10 cellular contexts compared by ENCODE assay signal in the genomic region with DNA sequence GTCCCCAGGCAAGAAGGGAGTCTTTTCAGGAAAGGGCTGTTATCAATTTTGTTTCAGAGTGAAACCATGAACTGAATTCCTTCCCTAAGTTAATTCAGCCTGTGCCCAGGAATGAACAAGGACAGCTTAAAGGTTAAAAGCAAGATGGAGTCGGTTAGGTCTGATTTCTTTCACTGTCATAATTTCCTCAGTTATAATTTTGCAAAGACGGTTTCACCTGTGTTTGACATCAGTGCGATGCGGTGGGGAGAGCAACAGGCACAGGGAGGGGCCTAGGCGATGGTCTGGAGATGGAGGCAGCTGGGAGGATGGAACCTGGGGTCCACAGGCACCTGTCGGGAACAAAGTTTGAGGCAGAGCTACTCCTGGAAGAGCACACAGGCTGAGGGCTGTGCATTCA. TPM values are rescaled to one million over a fixed set of nuclear protein-coding genes. Genes with fewer than 3 reads are reported as not detected.
DNase-seq lines count a peak whose midpoint lies in the region; ATAC-seq, FAIRE-seq and TF ChIP-seq lines count a peak whose summit lies in the region.
"Had no signal": no experiment of that assay in that cellular context is flagged by ENCODE, and none has a peak within 500 bp of the region (broad histone marks: within the 10 kb centered on the region; RNA-seq: fewer than 3 reads in every experiment).

No MANE protein-coding gene starts in this region.

- H3K23ac ChIP-seq in H1 (ENCODE audit: insufficient read length): no peak overlapping the region

- H4K5ac ChIP-seq in H1 (ENCODE audit: insufficient read length, low read depth, low read length): no peak overlapping the region

- H2AK5ac ChIP-seq in H1 (ENCODE audit: low read depth, low read length): 0 out of 2 replicates have a peak overlapping the region, but pooled peaks have one; percentile 65

- H3K9ac ChIP-seq in NT2/D1 (ENCODE audit: insufficient read length, low read depth) (peak overlapping the region; percentile 94), H1 (replicated peaks in 1 of 4; ENCODE audit: extremely low read depth in 1 of 4, low read depth in 3 of 4, low read length in 3 of 4) (peak overlapping the region in 3 of 4 experiments; percentile 8 to 83 (median 16); a peak in 3 of 7 replicates)

- no peak overlapping the region for H2BK15ac ChIP-seq in H1 (ENCODE audit: low read length)

- TF ChIP-seq RAD21 in H1 (IDR thresholded peaks at IDR 0.05 in 1 of 2, conservative IDR thresholded peaks at IDR 0.05 in 1 of 2; ENCODE audit: low read depth in 2 of 2, low read length in 2 of 2): no peak

- H2BK5ac ChIP-seq in H1 (ENCODE audit: low read depth, low read length): no peak overlapping the region

- H3K23me2 ChIP-seq in H1 (ENCODE audit: low read depth, low read length): peaks cover 3% of the 10 kb centered on the region

- TF ChIP-seq EP300 in H1 (IDR thresholded peaks at IDR 0.05; ENCODE audit: borderline replicate concordance in 1 of 2, low read depth in 2 of 2, low read length in 2 of 2): no peak

- H3K27ac ChIP-seq in CD4-positive, alpha-beta T cell (ENCODE audit: low read depth, low read length): peak overlapping the region; percentile 78
- H3K27ac ChIP-seq in H1 (ENCODE audit: low read depth, low read length): no peak overlapping the region
- peak overlapping the region; percentile 94 for H3K27ac ChIP-seq in osteoblast (ENCODE audit: low read depth, low read length)

- H2AFZ ChIP-seq in H1 (ENCODE audit: low read length): no peak overlapping the region
- H2AFZ ChIP-seq in osteoblast (ENCODE audit: low read length): no peak overlapping the region

- no peak for DNase-seq in CD4-positive, alpha-beta T cell
- DNase-seq in NT2/D1 (ENCODE audit: low read depth, low spot score) (no peak), H1 (ENCODE audit: low read depth in 1 of 2, low spot score in 2 of 2) (no peak), osteoblast (ENCODE audit: insufficient read length, low spot score, missing footprints) (no peak), NCI-H2029 treated with DMSO at 0.1 percent for 48 hours (lab: John Stamatoyannopoulos, UW) (no peak), NCI-H82 (lab: John Stamatoyannopoulos, UW) (no peak), posterior cingulate gyrus (no peak)
- no peak for DNase-seq in stimulated activated CD4-positive, alpha-beta T cell treated with anti-CD3 and anti-CD28 coated beads, Interleukin-12 subunit alpha, Interleukin-12 subunit beta, amount 100 ng/mL, for 4 hours
- DNase-seq: NCI-H1092; stimulated activated CD4-positive, alpha-beta T cell treated with anti-CD3 and anti-CD28 coated beads, Interleukin-15, amount 100 ng/mL, for 24 hours had no signal

- no peak overlapping the region for H2BK12ac ChIP-seq in H1 (ENCODE audit: low read depth, low read length)

- H3K9me3 ChIP-seq in CD4-positive, alpha-beta T cell (ENCODE audit: control insufficient read depth, low read length): no peaks in the 10 kb centered on the region
- H3K9me3 ChIP-seq in NT2/D1 (ENCODE audit: insufficient read depth, low read length) (no peaks in the 10 kb centered on the region), H1 (ENCODE audit: insufficient read depth in 2 of 2, low read depth in 1 of 2, low read length in 1 of 2) (no peaks in the 10 kb centered on the region), osteoblast (ENCODE audit: low read depth, low read length) (no peaks in the 10 kb centered on the region)

- no peaks in the 10 kb centered on the region for H3K27me3 ChIP-seq in CD4-positive, alpha-beta T cell (ENCODE audit: control insufficient read depth, insufficient read depth, low read length)
- H3K27me3 ChIP-seq in NT2/D1 (ENCODE audit: insufficient read depth, insufficient read length): no peaks in the 10 kb centered on the region
- no peaks in the 10 kb centered on the region for H3K27me3 ChIP-seq in H1 (replicated peaks in 1 of 4; ENCODE audit: control insufficient read depth in 3 of 4, extremely low read depth in 1 of 4, insufficient read depth in 3 of 4, low read length in 3 of 4)
- no peaks in the 10 kb centered on the region for H3K27me3 ChIP-seq in osteoblast (ENCODE audit: insufficient read depth, low read length)

- H3K36me3 ChIP-seq in NT2/D1 (ENCODE audit: insufficient read depth, insufficient read length, low read length): peaks cover 28% of the 10 kb centered on the region
- H3K36me3 ChIP-seq in H1 (ENCODE audit: control insufficient read depth in 2 of 4, insufficient read depth in 4 of 4, low read length in 3 of 4): peaks cover 0 to 11% (median 0%) of the 10 kb centered on the region in 4 experiments; a peak in 3 of 8 replicates
- peaks cover 4% of the 10 kb centered on the region for H3K36me3 ChIP-seq in osteoblast (ENCODE audit: insufficient read depth, low read length)

- ATAC-seq in CD4-positive, alpha-beta T cell (ENCODE audit: poor library complexity): no peak

- no peaks in the 10 kb centered on the region for H3K27me3 Mint-ChIP-seq in CD4-positive, alpha-beta T cell

- H3K4me1 Mint-ChIP-seq in CD4-positive, alpha-beta T cell (ENCODE audit: low read depth): peaks cover 52% of the 10 kb centered on the region

- no peak overlapping the region for H2BK120ac ChIP-seq in H1 (replicated peaks; ENCODE audit: low read depth, low read length)

- H3K4me1 ChIP-seq in NT2/D1 (ENCODE audit: insufficient read depth, insufficient read length): peaks cover 2% of the 10 kb centered on the region
- H3K4me1 ChIP-seq in H1 (replicated peaks in 1 of 4; ENCODE audit: control insufficient read depth in 3 of 4, insufficient read depth in 4 of 4, low read length in 3 of 4): peaks cover 2 to 7% (median 3%) of the 10 kb centered on the region in 4 experiments; a peak in 6 of 7 replicates
- H3K4me1 ChIP-seq in osteoblast (ENCODE audit: insufficient read depth, low read length): peaks cover 6% of the 10 kb centered on the region

- H3K79me2 ChIP-seq in H1 (ENCODE audit: control insufficient read depth in 1 of 2, insufficient read depth in 2 of 2, low read length in 2 of 2) (peaks cover 18 to 60% of the 10 kb centered on the region in 2 experiments), osteoblast (ENCODE audit: insufficient read depth, low read length) (peaks cover 60% of the 10 kb centered on the region)

- H3K27ac Mint-ChIP-seq in CD4-positive, alpha-beta T cell: peak overlapping the region; percentile 92

- peaks cover 48% of the 10 kb centered on the region for H3K36me3 Mint-ChIP-seq in CD4-positive, alpha-beta T cell (ENCODE audit: low read depth)

- H3K4me3 Mint-ChIP-seq in CD4-positive, alpha-beta T cell: peak overlapping the region; percentile 96

- no peak overlapping the region for H4K91ac ChIP-seq in H1 (replicated peaks; ENCODE audit: insufficient read length, low read length)

- TF ChIP-seq POLR2A in H1 (IDR thresholded peaks at IDR 0.05; ENCODE audit: control extremely low read depth in 1 of 2, low read depth in 2 of 2, low read length in 2 of 2): no peak

- H2BK20ac ChIP-seq in H1 (ENCODE audit: low read length): no peak overlapping the region

- peaks cover 4% of the 10 kb centered on the region; the same call in 1 of the 2 replicates for H3K79me1 ChIP-seq in H1 (ENCODE audit: low read depth, low read length)

- no peak for FAIRE-seq in H1 (lab: Jason Lieb, UNC)

- no peak overlapping the region for H4K8ac ChIP-seq in H1 (ENCODE audit: extremely low read depth, insufficient read depth, low read length)

- no peak overlapping the region for H3K18ac ChIP-seq in H1 (ENCODE audit: extremely low read depth, low read length)

- CTCF ChIA-PET in CD4-positive, alpha-beta T cell (lab: Charles Lee): no interaction called here
- CTCF ChIA-PET in H1 (lab: Charles Lee; ENCODE audit: partially characterized antibody): interaction anchor here (1.5 to 3.8 kb wide), 2 partner anchors 8 to 20 kb away, joined by 7 to 15 read pairs; a partner anchor contains a TSS

- TF ChIP-seq CTCF in CD4-positive, alpha-beta T cell (IDR thresholded peaks at IDR 0.05): no peak
- TF ChIP-seq CTCF in H1 (IDR thresholded peaks at IDR 0.05; ENCODE audit: control extremely low read depth in 1 of 3, insufficient read depth in 1 of 3, low read depth in 1 of 3, low read length in 3 of 3) (no peak), osteoblast (IDR thresholded peaks at IDR 0.05; ENCODE audit: extremely low read depth, low read depth, low read length) (no peak)

- H3K14ac ChIP-seq in H1 (ENCODE audit: insufficient read length): no peak overlapping the region

- POLR2A ChIA-PET in CD4-positive, alpha-beta T cell (lab: Charles Lee): interaction anchor here (0.5 to 1.6 kb wide), 3 partner anchors 53 to 112 kb away, joined by 3 to 7 read pairs (median 3); a partner anchor contains a TSS
- POLR2A ChIA-PET in H1 (lab: Charles Lee; ENCODE audit: partially characterized antibody): interaction anchor here (0.5 to 5.6 kb wide), 8 partner anchors 10 to 363 kb away, joined by 3 to 52 read pairs (median 6); a partner anchor contains a TSS

- H4K20me1 ChIP-seq in H1 (replicated peaks in 1 of 2; ENCODE audit: control insufficient read depth in 1 of 2, insufficient read depth in 2 of 2, low read length in 2 of 2) (peaks cover 4 to 7% of the 10 kb centered on the region in 2 experiments), osteoblast (ENCODE audit: insufficient read depth, low read length) (peaks cover 13% of the 10 kb centered on the region)

- no peaks in the 10 kb centered on the region for H3K9me3 Mint-ChIP-seq in CD4-positive, alpha-beta T cell

- H3K4me2 ChIP-seq in H1 (ENCODE audit: insufficient read depth in 1 of 2, low read depth in 2 of 2, low read length in 2 of 2): peak overlapping the region; percentile 67 to 81
- peak overlapping the region; percentile 95 for H3K4me2 ChIP-seq in osteoblast (ENCODE audit: insufficient read depth, low read length)

- peak overlapping the region; percentile 96 for H3K4me3 ChIP-seq in NT2/D1 (ENCODE audit: insufficient read length, low read depth)
- H3K4me3 ChIP-seq in H1 (ENCODE audit: extremely low read depth in 1 of 4, insufficient read depth in 2 of 4, low read depth in 3 of 4, low read length in 4 of 4): peak overlapping the region; percentile 84 to 99 (median 96)
- H3K4me3 ChIP-seq in osteoblast (ENCODE audit: insufficient read depth, low read length): peak overlapping the region; percentile 99

- intact Hi-C loops in CD4-positive, alpha-beta T cell (cut with DNase I, micrococcal nuclease): no loop called here
- intact Hi-C loops in posterior cingulate gyrus (cut with DNase I): no loop called here

- H3K56ac ChIP-seq in H1 (replicated peaks; ENCODE audit: insufficient read length, low read depth, low read length): no peak overlapping the region

- WGBS in H1 (ENCODE audit: extremely low coverage in 1 of 2, insufficient coverage in 1 of 2, insufficient read length in 1 of 2, insufficient replicate concordance in 2 of 2, low coverage in 1 of 2, low lambda C conversion rate in 2 of 2, missing lambda C conversion rate in 1 of 2), 2 experiments: 83% methylated on average over 6 of the region's 6 CpGs; no CpG with 5 or more reads in 1 of the 2 experiments

- H3K4ac ChIP-seq in H1 (replicated peaks; ENCODE audit: insufficient read length, low read depth, low read length): no peak overlapping the region

RNA-seq across cellular contexts. Expression of a gene that starts 5.9 kb away (rescaled TPM):
- total RNA-seq in CD4-positive, alpha-beta T cell: 10 to 100 TPM; 22.2 to 22.3 TPM
- total RNA-seq in H1 (2021; fragmentation: NEBNext Ultra II Directional; extraction: Animal tissue kit (Norgen Biotek cat#: 25700)): 10.6 and 11.6 TPM in 2 replicates
- 5.9 and 8.8 TPM in 2 replicates for polyA plus RNA-seq in H1 (2011; rRNA removed)
- 8.8 TPM for polyA plus RNA-seq in H1 (2011; cell fraction: cytosol; rRNA removed)
- 10.0 TPM for polyA plus RNA-seq in H1 (2011; cell fraction: nucleus; rRNA removed)
- polyA plus RNA-seq in H1 (2012, experiment 1 of 2): 8.4 to 11.8 TPM (median 9.1 TPM) in 4 replicates
- 1.9 TPM for polyA plus RNA-seq in H1 (2012, experiment 2 of 2)
- polyA plus RNA-seq in H1 (2013, experiment 1 of 2): 6.5 TPM
- polyA plus RNA-seq in H1 (2013, experiment 2 of 2): 7.1 TPM
- 14.2 and 21.6 TPM in 2 replicates for polyA minus RNA-seq in H1 (2011; rRNA and poly(A)+ RNA removed)
- 6.5 TPM for polyA minus RNA-seq in H1 (2011; cell fraction: cytosol; rRNA and poly(A)+ RNA removed)
- 20.9 TPM for polyA minus RNA-seq in H1 (2011; cell fraction: nucleus; rRNA and poly(A)+ RNA removed)
- total RNA-seq in osteoblast: 5.8 and 5.9 TPM in 2 replicates

RNA-seq across cellular contexts. Expression of a gene that starts 9.5 kb away (rescaled TPM):
- total RNA-seq in CD4-positive, alpha-beta T cell: 10 to 100 TPM; 23.0 to 23.8 TPM
- 53.7 and 60.1 TPM in 2 replicates for total RNA-seq in H1 (2021; fragmentation: NEBNext Ultra II Directional; extraction: Animal tissue kit (Norgen Biotek cat#: 25700))
- polyA plus RNA-seq in H1 (2011; rRNA removed): 11.3 and 13.8 TPM in 2 replicates
- polyA plus RNA-seq in H1 (2011; cell fraction: cytosol; rRNA removed): 23.1 TPM
- 18.4 TPM for polyA plus RNA-seq in H1 (2011; cell fraction: nucleus; rRNA removed)
- polyA plus RNA-seq in H1 (2012, experiment 1 of 2): 22.1 to 36.7 TPM (median 26.4 TPM) in 4 replicates
- 5.6 TPM for polyA plus RNA-seq in H1 (2012, experiment 2 of 2)
- 23.9 TPM for polyA plus RNA-seq in H1 (2013, experiment 1 of 2)
- polyA plus RNA-seq in H1 (2013, experiment 2 of 2): 22.1 TPM
- polyA minus RNA-seq in H1 (2011; rRNA and poly(A)+ RNA removed): 71.9 and 78.7 TPM in 2 replicates
- 42.6 TPM for polyA minus RNA-seq in H1 (2011; cell fraction: cytosol; rRNA and poly(A)+ RNA removed)
- polyA minus RNA-seq in H1 (2011; cell fraction: nucleus; rRNA and poly(A)+ RNA removed): 44.1 TPM
- total RNA-seq in osteoblast: 21.2 and 24.2 TPM in 2 replicates

RNA-seq across cellular contexts. Expression of a gene that starts 29.1 kb away (rescaled TPM):
- 10 to 100 TPM; 37.6 to 41.5 TPM for total RNA-seq in CD4-positive, alpha-beta T cell
- total RNA-seq in H1 (2021; fragmentation: NEBNext Ultra II Directional; extraction: Animal tissue kit (Norgen Biotek cat#: 25700)): 41.5 and 42.1 TPM in 2 replicates
- polyA plus RNA-seq in H1 (2011; rRNA removed): 17.4 and 18.1 TPM in 2 replicates
- polyA plus RNA-seq in H1 (2011; cell fraction: cytosol; rRNA removed): 16.2 TPM
- polyA plus RNA-seq in H1 (2011; cell fraction: nucleus; rRNA removed): 20.1 TPM
- polyA plus RNA-seq in H1 (2012, experiment 1 of 2): 16.8 to 19.8 TPM (median 18.6 TPM) in 4 replicates
- 4.3 TPM for polyA plus RNA-seq in H1 (2012, experiment 2 of 2)
- 19.7 TPM for polyA plus RNA-seq in H1 (2013, experiment 1 of 2)
- polyA plus RNA-seq in H1 (2013, experiment 2 of 2): 17.0 TPM
- polyA minus RNA-seq in H1 (2011; rRNA and poly(A)+ RNA removed): 24.8 and 34.3 TPM in 2 replicates
- 20.0 TPM for polyA minus RNA-seq in H1 (2011; cell fraction: cytosol; rRNA and poly(A)+ RNA removed)
- polyA minus RNA-seq in H1 (2011; cell fraction: nucleus; rRNA and poly(A)+ RNA removed): 24.2 TPM
- total RNA-seq in osteoblast: 21.8 and 26.4 TPM in 2 replicates

RNA-seq across cellular contexts. Expression of a gene that starts 51.1 kb away (rescaled TPM):
- 10 to 100 TPM; 51.1 to 53.4 TPM for total RNA-seq in CD4-positive, alpha-beta T cell
- 14.5 and 15.5 TPM in 2 replicates for total RNA-seq in H1 (2021; fragmentation: NEBNext Ultra II Directional; extraction: Animal tissue kit (Norgen Biotek cat#: 25700))
- polyA plus RNA-seq in H1 (2011; rRNA removed): 5.7 and 8.1 TPM in 2 replicates
- 7.7 TPM for polyA plus RNA-seq in H1 (2011; cell fraction: cytosol; rRNA removed)
- polyA plus RNA-seq in H1 (2011; cell fraction: nucleus; rRNA removed): 5.6 TPM
- polyA plus RNA-seq in H1 (2012, experiment 1 of 2): 7.2 to 10.2 TPM (median 9.1 TPM) in 4 replicates
- polyA plus RNA-seq in H1 (2012, experiment 2 of 2): 1.5 TPM
- 7.5 TPM for polyA plus RNA-seq in H1 (2013, experiment 1 of 2)
- 7.1 TPM for polyA plus RNA-seq in H1 (2013, experiment 2 of 2)
- polyA minus RNA-seq in H1 (2011; rRNA and poly(A)+ RNA removed): 13.2 and 15.4 TPM in 2 replicates
- polyA minus RNA-seq in H1 (2011; cell fraction: cytosol; rRNA and poly(A)+ RNA removed): 27.8 TPM
- polyA minus RNA-seq in H1 (2011; cell fraction: nucleus; rRNA and poly(A)+ RNA removed): 26.7 TPM
- total RNA-seq in osteoblast: 19.5 and 21.5 TPM in 2 replicates
